In the genomic region with DNA sequence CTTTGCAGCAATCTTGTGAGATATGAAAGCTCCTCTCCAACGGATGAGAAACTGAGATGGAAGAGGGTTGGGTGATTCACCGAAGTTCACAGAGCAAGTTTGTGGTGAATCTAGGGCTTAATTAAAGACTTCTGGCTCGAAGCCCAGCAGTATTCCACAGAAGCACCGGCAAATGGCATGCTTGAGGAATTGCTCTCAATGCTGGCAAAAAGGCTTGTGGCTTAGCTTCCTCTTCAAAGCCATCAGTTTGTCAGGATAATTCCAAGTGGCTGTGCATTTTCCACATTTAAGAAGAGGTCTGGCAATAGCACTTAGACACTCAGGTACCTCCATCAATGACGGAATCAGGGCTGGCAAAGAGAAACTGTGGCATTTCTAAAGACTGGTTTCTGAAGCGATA, we compare ENCODE assay signal across 1 cellular context.
TF ChIP-seq lines count a peak whose summit lies in the region.

No MANE protein-coding gene starts in this region.

TF ChIP-seq in GM23338, 12 proteins besides CTCF, POLR2A, EP300 and RAD21 (continued from another document):
- TF ChIP-seq, protein P1, sequence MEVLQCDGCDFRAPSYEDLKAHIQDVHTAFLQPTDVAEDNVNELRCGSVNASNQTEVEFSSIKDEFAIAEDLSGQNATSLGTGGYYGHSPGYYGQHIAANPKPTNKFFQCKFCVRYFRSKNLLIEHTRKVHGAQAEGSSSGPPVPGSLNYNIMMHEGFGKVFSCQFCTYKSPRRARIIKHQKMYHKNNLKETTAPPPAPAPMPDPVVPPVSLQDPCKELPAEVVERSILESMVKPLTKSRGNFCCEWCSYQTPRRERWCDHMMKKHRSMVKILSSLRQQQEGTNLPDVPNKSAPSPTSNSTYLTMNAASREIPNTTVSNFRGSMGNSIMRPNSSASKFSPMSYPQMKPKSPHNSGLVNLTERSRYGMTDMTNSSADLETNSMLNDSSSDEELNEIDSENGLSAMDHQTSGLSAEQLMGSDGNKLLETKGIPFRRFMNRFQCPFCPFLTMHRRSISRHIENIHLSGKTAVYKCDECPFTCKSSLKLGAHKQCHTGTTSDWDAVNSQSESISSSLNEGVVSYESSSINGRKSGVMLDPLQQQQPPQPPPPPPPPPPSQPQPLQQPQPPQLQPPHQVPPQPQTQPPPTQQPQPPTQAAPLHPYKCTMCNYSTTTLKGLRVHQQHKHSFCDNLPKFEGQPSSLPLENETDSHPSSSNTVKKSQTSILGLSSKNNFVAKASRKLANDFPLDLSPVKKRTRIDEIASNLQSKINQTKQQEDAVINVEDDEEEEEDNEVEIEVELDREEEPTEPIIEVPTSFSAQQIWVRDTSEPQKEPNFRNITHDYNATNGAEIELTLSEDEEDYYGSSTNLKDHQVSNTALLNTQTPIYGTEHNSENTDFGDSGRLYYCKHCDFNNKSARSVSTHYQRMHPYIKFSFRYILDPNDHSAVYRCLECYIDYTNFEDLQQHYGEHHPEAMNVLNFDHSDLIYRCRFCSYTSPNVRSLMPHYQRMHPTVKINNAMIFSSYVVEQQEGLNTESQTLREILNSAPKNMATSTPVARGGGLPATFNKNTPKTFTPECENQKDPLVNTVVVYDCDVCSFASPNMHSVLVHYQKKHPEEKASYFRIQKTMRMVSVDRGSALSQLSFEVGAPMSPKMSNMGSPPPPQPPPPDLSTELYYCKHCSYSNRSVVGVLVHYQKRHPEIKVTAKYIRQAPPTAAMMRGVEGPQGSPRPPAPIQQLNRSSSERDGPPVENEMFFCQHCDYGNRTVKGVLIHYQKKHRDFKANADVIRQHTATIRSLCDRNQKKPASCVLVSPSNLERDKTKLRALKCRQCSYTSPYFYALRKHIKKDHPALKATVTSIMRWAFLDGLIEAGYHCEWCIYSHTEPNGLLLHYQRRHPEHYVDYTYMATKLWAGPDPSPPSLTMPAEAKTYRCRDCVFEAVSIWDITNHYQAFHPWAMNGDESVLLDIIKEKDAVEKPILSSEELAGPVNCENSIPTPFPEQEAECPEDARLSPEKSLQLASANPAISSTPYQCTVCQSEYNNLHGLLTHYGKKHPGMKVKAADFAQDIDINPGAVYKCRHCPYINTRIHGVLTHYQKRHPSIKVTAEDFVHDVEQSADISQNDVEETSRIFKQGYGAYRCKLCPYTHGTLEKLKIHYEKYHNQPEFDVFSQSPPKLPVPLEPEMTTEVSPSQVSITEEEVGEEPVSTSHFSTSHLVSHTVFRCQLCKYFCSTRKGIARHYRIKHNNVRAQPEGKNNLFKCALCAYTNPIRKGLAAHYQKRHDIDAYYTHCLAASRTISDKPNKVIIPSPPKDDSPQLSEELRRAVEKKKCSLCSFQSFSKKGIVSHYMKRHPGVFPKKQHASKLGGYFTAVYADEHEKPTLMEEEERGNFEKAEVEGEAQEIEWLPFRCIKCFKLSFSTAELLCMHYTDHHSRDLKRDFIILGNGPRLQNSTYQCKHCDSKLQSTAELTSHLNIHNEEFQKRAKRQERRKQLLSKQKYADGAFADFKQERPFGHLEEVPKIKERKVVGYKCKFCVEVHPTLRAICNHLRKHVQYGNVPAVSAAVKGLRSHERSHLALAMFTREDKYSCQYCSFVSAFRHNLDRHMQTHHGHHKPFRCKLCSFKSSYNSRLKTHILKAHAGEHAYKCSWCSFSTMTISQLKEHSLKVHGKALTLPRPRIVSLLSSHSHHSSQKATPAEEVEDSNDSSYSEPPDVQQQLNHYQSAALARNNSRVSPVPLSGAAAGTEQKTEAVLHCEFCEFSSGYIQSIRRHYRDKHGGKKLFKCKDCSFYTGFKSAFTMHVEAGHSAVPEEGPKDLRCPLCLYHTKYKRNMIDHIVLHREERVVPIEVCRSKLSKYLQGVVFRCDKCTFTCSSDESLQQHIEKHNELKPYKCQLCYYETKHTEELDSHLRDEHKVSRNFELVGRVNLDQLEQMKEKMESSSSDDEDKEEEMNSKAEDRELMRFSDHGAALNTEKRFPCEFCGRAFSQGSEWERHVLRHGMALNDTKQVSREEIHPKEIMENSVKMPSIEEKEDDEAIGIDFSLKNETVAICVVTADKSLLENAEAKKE (CRISPR knock-in tag; IDR thresholded peaks at IDR 0.05): no peak
- TF ChIP-seq NANOG (IDR thresholded peaks at IDR 0.05; ENCODE audit: borderline replicate concordance) (no peak), POLR2AphosphoS5 (IDR thresholded peaks at IDR 0.05; ENCODE audit: low read depth) (no peak)
- TF ChIP-seq, protein P2, sequence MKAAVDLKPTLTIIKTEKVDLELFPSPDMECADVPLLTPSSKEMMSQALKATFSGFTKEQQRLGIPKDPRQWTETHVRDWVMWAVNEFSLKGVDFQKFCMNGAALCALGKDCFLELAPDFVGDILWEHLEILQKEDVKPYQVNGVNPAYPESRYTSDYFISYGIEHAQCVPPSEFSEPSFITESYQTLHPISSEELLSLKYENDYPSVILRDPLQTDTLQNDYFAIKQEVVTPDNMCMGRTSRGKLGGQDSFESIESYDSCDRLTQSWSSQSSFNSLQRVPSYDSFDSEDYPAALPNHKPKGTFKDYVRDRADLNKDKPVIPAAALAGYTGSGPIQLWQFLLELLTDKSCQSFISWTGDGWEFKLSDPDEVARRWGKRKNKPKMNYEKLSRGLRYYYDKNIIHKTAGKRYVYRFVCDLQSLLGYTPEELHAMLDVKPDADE (IDR thresholded peaks at IDR 0.05): no peak
TF ChIP-seq in GM23338: peak in this region for 0.
